In genomic region chr2:20617081-20617575, GRCh38 we compare ENCODE assay signal across 11 cellular contexts. TPM values are rescaled to one million over a fixed set of nuclear protein-coding genes. Genes with fewer than 3 reads are reported as not detected.
DNase-seq lines count a peak whose midpoint lies in the region; ATAC-seq, FAIRE-seq and TF ChIP-seq lines count a peak whose summit lies in the region.
"Had no signal": no experiment of that assay in that cellular context is flagged by ENCODE, and none has a peak within 500 bp of the region (broad histone marks: within the 10 kb centered on the region; RNA-seq: fewer than 3 reads in every experiment).

No MANE protein-coding gene starts in this region.

- H3K9me3 ChIP-seq in astrocyte (ENCODE audit: insufficient read depth, low read depth, low read length) (no peaks in the 10 kb centered on the region), skeletal muscle tissue (ENCODE audit: control insufficient read depth in 3 of 3, low read length in 3 of 3) (no peaks in the 10 kb centered on the region)

- no peak for ATAC-seq in HG03108 (IDR thresholded peaks at IDR 0.05; ENCODE audit: unreplicated experiment)
- ATAC-seq in stimulated activated memory B cell treated with anti-CD40 and anti-IgM and Interleukin-4, amounts not matched to agents 10 μg/mL and 1 μg/mL and 100 μg/mL, for 72 hours = no peak

- H2AFZ ChIP-seq in astrocyte (ENCODE audit: low read depth, low read length) = no peak overlapping the region

- H3K9ac ChIP-seq in astrocyte (ENCODE audit: low read length) = peak overlapping the region; percentile 75
- peak overlapping the region; percentile 27 to 77 (median 76) for H3K9ac ChIP-seq in skeletal muscle tissue (ENCODE audit: low read depth in 1 of 3, low read length in 3 of 3)

- no peak for TF ChIP-seq CTCF in astrocyte (IDR thresholded peaks at IDR 0.05; ENCODE audit: insufficient read depth, low read depth, low read length)

- H3K27me3 ChIP-seq in astrocyte (ENCODE audit: insufficient read depth, low read length) = no peaks in the 10 kb centered on the region
- H3K27me3 ChIP-seq in skeletal muscle tissue (ENCODE audit: control insufficient read depth in 3 of 3, insufficient read depth in 3 of 3, low read length in 3 of 3) = no peaks in the 10 kb centered on the region

- H3K9me3 Mint-ChIP-seq in astrocyte (ENCODE audit: unreplicated experiment) = no peaks in the 10 kb centered on the region
- H3K9me3 Mint-ChIP-seq in stimulated activated memory B cell treated with anti-CD40 and anti-IgM and Interleukin-4, amounts not matched to agents 10 μg/mL and 1 μg/mL and 100 μg/mL, for 72 hours = no peaks in the 10 kb centered on the region
- H3K9me3 Mint-ChIP-seq: stimulated activated naive CD8-positive, alpha-beta T cell treated with anti-CD3 and anti-CD28 coated beads, Interleukin-15, Interleukin-2, amounts not matched to agents 100 ng/mL and 50 ng/mL, for 24 hours had no signal

- H3K27ac Mint-ChIP-seq in astrocyte (ENCODE audit: unreplicated experiment) = peak overlapping the region; percentile 41
- H3K27ac Mint-ChIP-seq in stimulated activated memory B cell treated with anti-CD40 and anti-IgM and Interleukin-4, amounts not matched to agents 10 μg/mL and 1 μg/mL and 100 μg/mL, for 72 hours = no peak overlapping the region
- H3K27ac Mint-ChIP-seq: stimulated activated naive CD8-positive, alpha-beta T cell treated with anti-CD3 and anti-CD28 coated beads, Interleukin-15, Interleukin-2, amounts not matched to agents 100 ng/mL and 50 ng/mL, for 24 hours had no signal

- DNase-seq in HT-29 (ENCODE audit: low spot score) (peak; percentile 62), astrocyte (ENCODE audit: low read depth) (no peak), islet precursor cell (peak; percentile 85), NCI-H446 treated with DMSO at 0.1 percent for 48 hours (lab: John Stamatoyannopoulos, UW) (no peak), NCI-H146 treated with DMSO at 0.1 percent for 48 hours (lab: John Stamatoyannopoulos, UW; ENCODE audit: unreplicated experiment) (no peak)

- H3K4me1 ChIP-seq in astrocyte (ENCODE audit: insufficient read depth, low read length) = peaks cover 25% of the 10 kb centered on the region
- peaks cover 69 to 84% (median 83%) of the 10 kb centered on the region in 3 donors for H3K4me1 ChIP-seq in skeletal muscle tissue (ENCODE audit: control insufficient read depth in 3 of 3, insufficient read depth in 3 of 3, low read length in 3 of 3)

- H3K4me2 ChIP-seq in astrocyte (ENCODE audit: low read length) = no peak overlapping the region

- H3K79me2 ChIP-seq in astrocyte (ENCODE audit: insufficient read depth, low read length) = no peaks in the 10 kb centered on the region

- FAIRE-seq in astrocyte (lab: Jason Lieb, UNC) = no peak
- FAIRE-seq: colon had no signal

- H3K36me3 ChIP-seq in astrocyte (ENCODE audit: insufficient read depth, low read length) (no peaks in the 10 kb centered on the region), skeletal muscle tissue (ENCODE audit: control insufficient read depth in 3 of 3, insufficient read depth in 3 of 3, low read length in 3 of 3) (peaks cover 9 to 12% (median 11%) of the 10 kb centered on the region in 3 donors)

- peaks cover 22% of the 10 kb centered on the region for H3K4me1 Mint-ChIP-seq in astrocyte (ENCODE audit: low read depth, unreplicated experiment)
- H3K4me1 Mint-ChIP-seq in stimulated activated memory B cell treated with anti-CD40 and anti-IgM and Interleukin-4, amounts not matched to agents 10 μg/mL and 1 μg/mL and 100 μg/mL, for 72 hours = no peaks in the 10 kb centered on the region

- no peak overlapping the region for H3K4me3 Mint-ChIP-seq in astrocyte (ENCODE audit: unreplicated experiment)
- no peak overlapping the region for H3K4me3 Mint-ChIP-seq in stimulated activated memory B cell treated with anti-CD40 and anti-IgM and Interleukin-4, amounts not matched to agents 10 μg/mL and 1 μg/mL and 100 μg/mL, for 72 hours
- H3K4me3 Mint-ChIP-seq: stimulated activated naive CD8-positive, alpha-beta T cell treated with anti-CD3 and anti-CD28 coated beads, Interleukin-15, Interleukin-2, amounts not matched to agents 100 ng/mL and 50 ng/mL, for 24 hours had no signal

- H3K4me3 ChIP-seq in astrocyte (ENCODE audit: insufficient read depth, low read depth, low read length) (no peak overlapping the region), skeletal muscle tissue (ENCODE audit: low read length in 3 of 3) (peak overlapping the region in 1 of 3 donors; percentile 35)

- peaks cover 11% of the 10 kb centered on the region for H3K36me3 Mint-ChIP-seq in astrocyte (ENCODE audit: low read depth, unreplicated experiment)
- H3K36me3 Mint-ChIP-seq in stimulated activated memory B cell treated with anti-CD40 and anti-IgM and Interleukin-4, amounts not matched to agents 10 μg/mL and 1 μg/mL and 100 μg/mL, for 72 hours = peaks cover 40% of the 10 kb centered on the region

- no peaks in the 10 kb centered on the region for H4K20me1 ChIP-seq in astrocyte (ENCODE audit: insufficient read depth, low read length)

- H3K27ac ChIP-seq in astrocyte (ENCODE audit: low read depth, low read length) (peak overlapping the region; percentile 59), skeletal muscle tissue (ENCODE audit: low read depth, low read length) (peak overlapping the region; percentile 82)

- H3K27me3 Mint-ChIP-seq in astrocyte (ENCODE audit: low read depth, unreplicated experiment) = peaks cover 1% of the 10 kb centered on the region
- no peaks in the 10 kb centered on the region for H3K27me3 Mint-ChIP-seq in stimulated activated memory B cell treated with anti-CD40 and anti-IgM and Interleukin-4, amounts not matched to agents 10 μg/mL and 1 μg/mL and 100 μg/mL, for 72 hours
- H3K27me3 Mint-ChIP-seq: stimulated activated naive CD8-positive, alpha-beta T cell treated with anti-CD3 and anti-CD28 coated beads, Interleukin-15, Interleukin-2, amounts not matched to agents 100 ng/mL and 50 ng/mL, for 24 hours had no signal

RNA-seq across cellular contexts. Expression of gene HS1BP3, which starts 33.8 kb away (rescaled TPM):
- 22.6 and 23.0 TPM in 2 replicates for total RNA-seq in HT-29 (2014; rRNA removed; shearing (Covaris generic))
- total RNA-seq in astrocyte = 20.7 and 21.0 TPM in 2 replicates
- total RNA-seq in skeletal muscle tissue = 10.4 TPM

RNA-seq across cellular contexts. Expression of gene GDF7, which starts 49.8 kb away (rescaled TPM):
- total RNA-seq in HT-29 (2014; rRNA removed; shearing (Covaris generic)) = under 0.01 TPM in 1 of 2 replicates, not detected in the other
- total RNA-seq in astrocyte (0.91 and 1.9 TPM in 2 replicates), skeletal muscle tissue (0.52 TPM)
- total RNA-seq: myocyte had no signal

Comparison
In these comparisons a context has a peak if more than half of its experiments do, and no peak if none do; other contexts are left out.
1. DNase-seq: peak in HT-29 (single experiment) and islet precursor cell (single experiment); none in astrocyte (single experiment), NCI-H446 treated with DMSO at 0.1 percent for 48 hours (single experiment) and NCI-H146 treated with DMSO at 0.1 percent for 48 hours (single experiment).